1 cellular context compared by ENCODE assay signal in the genomic region with DNA sequence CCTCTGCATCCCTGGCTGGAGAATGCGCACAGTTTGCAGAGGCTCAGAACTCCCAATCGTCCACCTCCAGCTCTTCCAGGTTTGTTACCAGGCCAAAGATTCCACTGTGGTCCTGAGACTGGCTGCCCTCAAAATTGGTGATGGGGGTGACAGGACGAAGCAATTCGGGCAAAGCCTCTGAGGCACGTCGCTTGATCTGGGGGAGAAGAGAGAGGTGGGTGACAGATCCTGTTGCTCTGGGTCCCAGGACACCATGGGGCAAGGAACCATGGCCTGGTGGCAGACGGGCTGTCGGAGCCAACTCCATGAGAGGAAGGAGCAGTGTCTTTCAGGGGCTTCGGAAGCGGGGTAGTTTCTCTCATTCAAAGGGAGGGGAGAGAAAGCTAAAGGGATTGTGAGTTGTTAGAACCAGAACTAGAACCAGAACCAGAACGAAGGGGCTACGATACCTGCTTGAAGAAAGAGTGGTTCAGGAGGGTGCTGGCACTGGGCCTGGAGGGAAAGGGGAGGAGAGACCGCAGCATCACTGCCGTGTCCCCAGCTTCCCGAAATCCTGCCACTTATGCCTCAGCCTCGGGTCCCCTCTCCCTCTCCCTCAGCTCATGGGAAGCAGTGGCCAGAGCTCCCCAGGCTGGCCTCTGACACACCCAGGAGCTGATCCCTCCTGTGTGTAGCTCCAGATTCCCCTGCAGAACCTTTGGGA.
TF ChIP-seq lines count a peak whose summit lies in the region.

No MANE protein-coding gene starts in this region.

TF ChIP-seq in WTC11, 78 proteins besides CTCF, POLR2A, EP300 and RAD21 (continued from another document):
- TF ChIP-seq, protein P1, sequence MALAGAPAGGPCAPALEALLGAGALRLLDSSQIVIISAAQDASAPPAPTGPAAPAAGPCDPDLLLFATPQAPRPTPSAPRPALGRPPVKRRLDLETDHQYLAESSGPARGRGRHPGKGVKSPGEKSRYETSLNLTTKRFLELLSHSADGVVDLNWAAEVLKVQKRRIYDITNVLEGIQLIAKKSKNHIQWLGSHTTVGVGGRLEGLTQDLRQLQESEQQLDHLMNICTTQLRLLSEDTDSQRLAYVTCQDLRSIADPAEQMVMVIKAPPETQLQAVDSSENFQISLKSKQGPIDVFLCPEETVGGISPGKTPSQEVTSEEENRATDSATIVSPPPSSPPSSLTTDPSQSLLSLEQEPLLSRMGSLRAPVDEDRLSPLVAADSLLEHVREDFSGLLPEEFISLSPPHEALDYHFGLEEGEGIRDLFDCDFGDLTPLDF (CRISPR knock-in tag; IDR thresholded peaks at IDR 0.05) = no peak
- TF ChIP-seq ZSCAN18 (CRISPR knock-in tag; IDR thresholded peaks at IDR 0.05) (no peak), CDX4 (CRISPR knock-in tag; IDR thresholded peaks at IDR 0.05; ENCODE audit: borderline replicate concordance) (no peak), ATF1 (CRISPR knock-in tag; IDR thresholded peaks at IDR 0.05) (no peak), ZNF138 (CRISPR knock-in tag; conservative IDR thresholded peaks at IDR 0.05) (no peak), CBFB (CRISPR knock-in tag; IDR thresholded peaks at IDR 0.05; ENCODE audit: low read depth) (no peak), MXD4 (CRISPR knock-in tag; IDR thresholded peaks at IDR 0.05; ENCODE audit: borderline replicate concordance) (no peak), ETV6 (CRISPR knock-in tag; IDR thresholded peaks at IDR 0.05) (no peak), CREB1 (CRISPR knock-in tag; IDR thresholded peaks at IDR 0.05) (no peak)
